1 cellular context compared by ENCODE assay signal in the genomic region with DNA sequence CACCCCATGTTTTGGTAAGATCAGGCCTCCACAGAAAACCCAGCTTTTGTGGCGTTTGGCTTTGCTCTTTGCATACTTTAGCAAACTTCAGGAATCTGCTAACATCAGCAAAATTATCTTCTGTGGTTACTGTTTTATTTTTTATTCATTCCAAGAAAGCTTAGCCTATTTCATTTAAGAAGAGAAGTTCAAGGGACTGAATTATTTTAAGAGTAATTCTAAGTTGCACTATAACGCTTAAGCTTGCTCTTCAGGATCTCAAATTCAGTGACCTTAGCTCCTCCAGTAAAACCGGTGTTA.
TF ChIP-seq lines count a peak whose summit lies in the region.

No MANE protein-coding gene starts in this region.

TF ChIP-seq in HEK293, 187 proteins besides CTCF, POLR2A, EP300 and RAD21 (continued from another document):
- TF ChIP-seq ZNF366 (tag by site-specific recombination; conservative IDR thresholded peaks at IDR 0.05) (no peak), ZNF521 (tag by site-specific recombination; IDR thresholded peaks at IDR 0.05) (no peak)
- TF ChIP-seq, protein P1, sequence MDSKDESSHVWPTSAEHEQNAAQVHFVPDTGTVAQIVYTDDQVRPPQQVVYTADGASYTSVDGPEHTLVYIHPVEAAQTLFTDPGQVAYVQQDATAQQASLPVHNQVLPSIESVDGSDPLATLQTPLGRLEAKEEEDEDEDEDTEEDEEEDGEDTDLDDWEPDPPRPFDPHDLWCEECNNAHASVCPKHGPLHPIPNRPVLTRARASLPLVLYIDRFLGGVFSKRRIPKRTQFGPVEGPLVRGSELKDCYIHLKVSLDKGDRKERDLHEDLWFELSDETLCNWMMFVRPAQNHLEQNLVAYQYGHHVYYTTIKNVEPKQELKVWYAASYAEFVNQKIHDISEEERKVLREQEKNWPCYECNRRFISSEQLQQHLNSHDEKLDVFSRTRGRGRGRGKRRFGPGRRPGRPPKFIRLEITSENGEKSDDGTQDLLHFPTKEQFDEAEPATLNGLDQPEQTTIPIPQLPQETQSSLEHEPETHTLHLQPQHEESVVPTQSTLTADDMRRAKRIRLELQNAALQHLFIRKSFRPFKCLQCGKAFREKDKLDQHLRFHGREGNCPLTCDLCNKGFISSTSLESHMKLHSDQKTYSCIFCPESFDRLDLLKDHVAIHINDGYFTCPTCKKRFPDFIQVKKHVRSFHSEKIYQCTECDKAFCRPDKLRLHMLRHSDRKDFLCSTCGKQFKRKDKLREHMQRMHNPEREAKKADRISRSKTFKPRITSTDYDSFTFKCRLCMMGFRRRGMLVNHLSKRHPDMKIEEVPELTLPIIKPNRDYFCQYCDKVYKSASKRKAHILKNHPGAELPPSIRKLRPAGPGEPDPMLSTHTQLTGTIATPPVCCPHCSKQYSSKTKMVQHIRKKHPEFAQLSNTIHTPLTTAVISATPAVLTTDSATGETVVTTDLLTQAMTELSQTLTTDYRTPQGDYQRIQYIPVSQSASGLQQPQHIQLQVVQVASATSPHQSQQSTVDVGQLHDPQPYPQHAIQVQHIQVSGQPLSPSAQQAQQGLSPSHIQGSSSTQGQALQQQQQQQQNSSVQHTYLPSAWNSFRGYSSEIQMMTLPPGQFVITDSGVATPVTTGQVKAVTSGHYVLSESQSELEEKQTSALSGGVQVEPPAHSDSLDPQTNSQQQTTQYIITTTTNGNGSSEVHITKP (tag by site-specific recombination; IDR thresholded peaks at IDR 0.05): peak; percentile 19
- TF ChIP-seq, protein P2, sequence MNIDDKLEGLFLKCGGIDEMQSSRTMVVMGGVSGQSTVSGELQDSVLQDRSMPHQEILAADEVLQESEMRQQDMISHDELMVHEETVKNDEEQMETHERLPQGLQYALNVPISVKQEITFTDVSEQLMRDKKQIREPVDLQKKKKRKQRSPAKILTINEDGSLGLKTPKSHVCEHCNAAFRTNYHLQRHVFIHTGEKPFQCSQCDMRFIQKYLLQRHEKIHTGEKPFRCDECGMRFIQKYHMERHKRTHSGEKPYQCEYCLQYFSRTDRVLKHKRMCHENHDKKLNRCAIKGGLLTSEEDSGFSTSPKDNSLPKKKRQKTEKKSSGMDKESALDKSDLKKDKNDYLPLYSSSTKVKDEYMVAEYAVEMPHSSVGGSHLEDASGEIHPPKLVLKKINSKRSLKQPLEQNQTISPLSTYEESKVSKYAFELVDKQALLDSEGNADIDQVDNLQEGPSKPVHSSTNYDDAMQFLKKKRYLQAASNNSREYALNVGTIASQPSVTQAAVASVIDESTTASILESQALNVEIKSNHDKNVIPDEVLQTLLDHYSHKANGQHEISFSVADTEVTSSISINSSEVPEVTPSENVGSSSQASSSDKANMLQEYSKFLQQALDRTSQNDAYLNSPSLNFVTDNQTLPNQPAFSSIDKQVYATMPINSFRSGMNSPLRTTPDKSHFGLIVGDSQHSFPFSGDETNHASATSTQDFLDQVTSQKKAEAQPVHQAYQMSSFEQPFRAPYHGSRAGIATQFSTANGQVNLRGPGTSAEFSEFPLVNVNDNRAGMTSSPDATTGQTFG (tag by site-specific recombination; IDR thresholded peaks at IDR 0.05; ENCODE audit: borderline replicate concordance): no peak
